In genomic region chr2:101697124-101697793, GRCh38 we compare ENCODE assay signal across 8 cellular contexts. TPM values are rescaled to one million over a fixed set of nuclear protein-coding genes. Genes with fewer than 3 reads are reported as not detected.
DNase-seq lines count a peak whose midpoint lies in the region; ATAC-seq, FAIRE-seq and TF ChIP-seq lines count a peak whose summit lies in the region.

TSS of gene MAP4K4 (plus strand) at chr2:101697707. CDS start at chr2:101698081, 374 bp downstream.

- CTCF ChIA-PET in WTC11 (lab: Charles Lee), result interaction anchor here (0.6 to 1.3 kb wide), 12 partner anchors 10 to 544 kb away, joined by 3 to 6 read pairs (median 4); no protein-coding TSS in a partner anchor

- peak within 1 kb of the TSS; percentile 55 for H3K4me3 ChIP-seq in bronchial epithelial cell (ENCODE audit: low read depth, low read length)
- peak within 1 kb of the TSS; percentile 89 for H3K4me3 ChIP-seq in iPS-20b (ENCODE audit: low read length)
- peak within 1 kb of the TSS; percentile 97 for H3K4me3 ChIP-seq in skeletal muscle satellite cell (ENCODE audit: low read length)

- peak within 1 kb of the TSS; percentile 99 for H3K27ac Mint-ChIP-seq in WTC11

- POLR2A ChIA-PET in WTC11 (lab: Charles Lee), result interaction anchor here (1.3 kb wide), 1 partner anchor 9 kb away, joined by 3 read pairs; no protein-coding TSS in a partner anchor

- no peak for FAIRE-seq in bronchial epithelial cell (lab: Jason Lieb, UNC)

- H3K4me3 Mint-ChIP-seq in WTC11, result peak within 1 kb of the TSS; percentile 96

- H3K27me3 ChIP-seq in bronchial epithelial cell (ENCODE audit: control insufficient read depth, insufficient read depth, low read length) (no peaks in the 10 kb centered on the region), iPS-20b (ENCODE audit: insufficient read depth, low read length) (no peaks in the 10 kb centered on the region), skeletal muscle satellite cell (ENCODE audit: control insufficient read depth, insufficient read depth, low read length) (no peaks in the 10 kb centered on the region)

- peak within 1 kb of the TSS; percentile 85 for H3K4me2 ChIP-seq in skeletal muscle satellite cell (ENCODE audit: low read length)

- H3K4me1 ChIP-seq in iPS-20b (ENCODE audit: insufficient read depth, low read length) (peaks cover 15% of the 10 kb centered on the region; the same call in 1 of the 2 replicates), skeletal muscle satellite cell (ENCODE audit: control insufficient read depth, insufficient read depth, low read length) (peaks cover 25% of the 10 kb centered on the region)

- no peaks in the 10 kb centered on the region for H3K9me3 Mint-ChIP-seq in WTC11

- H3K27me3 Mint-ChIP-seq in WTC11 (ENCODE audit: low read depth), result no peaks in the 10 kb centered on the region

- DNase-seq in ELF-1 (ENCODE audit: low read depth, low spot score), result peak; percentile 83
- peak; percentile 78 for DNase-seq in NCI-H2171 treated with DMSO at 0.1 percent for 48 hours (lab: John Stamatoyannopoulos, UW)
- DNase-seq in WTC11 (ENCODE audit: low spot score), result peak; percentile 74
- peak; percentile 70 for DNase-seq in bronchial epithelial cell (ENCODE audit: low read depth)
- no peak for DNase-seq in GOT3 (lab: John Stamatoyannopoulos, UW)

- peaks cover 8% of the 10 kb centered on the region for H3K4me1 Mint-ChIP-seq in WTC11

- peak; percentile 62 for ATAC-seq in HG02642 (IDR thresholded peaks at IDR 0.05; ENCODE audit: poor library complexity, unreplicated experiment)
- peak; percentile 76 for ATAC-seq in WTC11

- H3K36me3 ChIP-seq in bronchial epithelial cell (ENCODE audit: control insufficient read depth, insufficient read depth, low read length) (no peaks in the 10 kb centered on the region), iPS-20b (ENCODE audit: insufficient read depth, low read depth, low read length) (peaks cover 12% of the 10 kb centered on the region; the same call in 1 of the 2 replicates), skeletal muscle satellite cell (ENCODE audit: insufficient read depth, low read length) (peaks cover 19% of the 10 kb centered on the region)

- TF ChIP-seq CTCF in WTC11 (IDR thresholded peaks at IDR 0.05) (no peak), bronchial epithelial cell (IDR thresholded peaks at IDR 0.05; ENCODE audit: insufficient read depth, low read length, severe bottlenecking) (peak; percentile 36)

- no peaks in the 10 kb centered on the region for H3K9me3 ChIP-seq in iPS-20b (ENCODE audit: insufficient read depth, low read depth, low read length)
- H3K9me3 ChIP-seq in skeletal muscle satellite cell (replicated peaks; ENCODE audit: low read length), result no peaks in the 10 kb centered on the region

- peak within 1 kb of the TSS; percentile 82 for H3K9ac ChIP-seq in iPS-20b (ENCODE audit: low read depth, low read length)
- H3K9ac ChIP-seq in skeletal muscle satellite cell (ENCODE audit: low read depth, low read length), result peak within 1 kb of the TSS; percentile 95

- H3K27ac ChIP-seq in iPS-20b (ENCODE audit: low read length), result peak within 1 kb of the TSS; percentile 54

- H3K36me3 Mint-ChIP-seq in WTC11, result peaks cover 3% of the 10 kb centered on the region; the same call in 1 of the 2 replicates

TF ChIP-seq in WTC11, 78 proteins besides CTCF, POLR2A, EP300 and RAD21:
- TF ChIP-seq, protein P1, sequence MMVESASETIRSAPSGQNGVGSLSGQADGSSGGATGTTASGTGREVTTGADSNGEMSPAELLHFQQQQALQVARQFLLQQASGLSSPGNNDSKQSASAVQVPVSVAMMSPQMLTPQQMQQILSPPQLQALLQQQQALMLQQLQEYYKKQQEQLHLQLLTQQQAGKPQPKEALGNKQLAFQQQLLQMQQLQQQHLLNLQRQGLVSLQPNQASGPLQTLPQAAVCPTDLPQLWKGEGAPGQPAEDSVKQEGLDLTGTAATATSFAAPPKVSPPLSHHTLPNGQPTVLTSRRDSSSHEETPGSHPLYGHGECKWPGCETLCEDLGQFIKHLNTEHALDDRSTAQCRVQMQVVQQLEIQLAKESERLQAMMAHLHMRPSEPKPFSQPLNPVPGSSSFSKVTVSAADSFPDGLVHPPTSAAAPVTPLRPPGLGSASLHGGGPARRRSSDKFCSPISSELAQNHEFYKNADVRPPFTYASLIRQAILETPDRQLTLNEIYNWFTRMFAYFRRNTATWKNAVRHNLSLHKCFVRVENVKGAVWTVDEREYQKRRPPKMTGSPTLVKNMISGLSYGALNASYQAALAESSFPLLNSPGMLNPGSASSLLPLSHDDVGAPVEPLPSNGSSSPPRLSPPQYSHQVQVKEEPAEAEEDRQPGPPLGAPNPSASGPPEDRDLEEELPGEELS (CRISPR knock-in tag; IDR thresholded peaks at IDR 0.05), result peak; percentile 53; the same call in 1 of the 2 replicates
- TF ChIP-seq GABPB1 (CRISPR knock-in tag; IDR thresholded peaks at IDR 0.05) (peak; percentile 27), FOXP1 (CRISPR knock-in tag; IDR thresholded peaks at IDR 0.05; ENCODE audit: borderline replicate concordance) (0 out of 2 replicates have a peak, but pooled peaks have one; percentile 54), ZNF232 (CRISPR knock-in tag; IDR thresholded peaks at IDR 0.05) (peak; percentile 52; the same call in 1 of the 2 replicates), TEAD4 (CRISPR knock-in tag; IDR thresholded peaks at IDR 0.05) (no peak), ZNF219 (CRISPR knock-in tag; IDR thresholded peaks at IDR 0.05; ENCODE audit: borderline replicate concordance) (peak; percentile 22; the same call in 1 of the 2 replicates), ZNF317 (CRISPR knock-in tag; IDR thresholded peaks at IDR 0.05; ENCODE audit: borderline replicate concordance, low read depth) (0 out of 2 replicates have a peak, but pooled peaks have one; percentile 10), PRRX2 (CRISPR knock-in tag; IDR thresholded peaks at IDR 0.05) (no peak), TEAD1 (CRISPR knock-in tag; IDR thresholded peaks at IDR 0.05) (0 out of 2 replicates have a peak, but pooled peaks have one; percentile 48), ZNF263 (CRISPR knock-in tag; IDR thresholded peaks at IDR 0.05; ENCODE audit: low read depth) (no peak), SMAD3 (CRISPR knock-in tag; IDR thresholded peaks at IDR 0.05; ENCODE audit: borderline replicate concordance) (peak; percentile 40; the same call in 1 of the 2 replicates), JUN (CRISPR knock-in tag; IDR thresholded peaks at IDR 0.05) (0 out of 2 replicates have a peak, but pooled peaks have one; percentile 39), SP1 (CRISPR knock-in tag; conservative IDR thresholded peaks at IDR 0.05) (0 out of 2 replicates have a peak, but pooled peaks have one; percentile 50)
- TF ChIP-seq, protein P2, sequence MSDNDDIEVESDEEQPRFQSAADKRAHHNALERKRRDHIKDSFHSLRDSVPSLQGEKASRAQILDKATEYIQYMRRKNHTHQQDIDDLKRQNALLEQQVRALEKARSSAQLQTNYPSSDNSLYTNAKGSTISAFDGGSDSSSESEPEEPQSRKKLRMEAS (CRISPR knock-in tag; IDR thresholded peaks at IDR 0.05), result peak; percentile 21; the same call in 1 of the 2 replicates
- TF ChIP-seq, protein P3, sequence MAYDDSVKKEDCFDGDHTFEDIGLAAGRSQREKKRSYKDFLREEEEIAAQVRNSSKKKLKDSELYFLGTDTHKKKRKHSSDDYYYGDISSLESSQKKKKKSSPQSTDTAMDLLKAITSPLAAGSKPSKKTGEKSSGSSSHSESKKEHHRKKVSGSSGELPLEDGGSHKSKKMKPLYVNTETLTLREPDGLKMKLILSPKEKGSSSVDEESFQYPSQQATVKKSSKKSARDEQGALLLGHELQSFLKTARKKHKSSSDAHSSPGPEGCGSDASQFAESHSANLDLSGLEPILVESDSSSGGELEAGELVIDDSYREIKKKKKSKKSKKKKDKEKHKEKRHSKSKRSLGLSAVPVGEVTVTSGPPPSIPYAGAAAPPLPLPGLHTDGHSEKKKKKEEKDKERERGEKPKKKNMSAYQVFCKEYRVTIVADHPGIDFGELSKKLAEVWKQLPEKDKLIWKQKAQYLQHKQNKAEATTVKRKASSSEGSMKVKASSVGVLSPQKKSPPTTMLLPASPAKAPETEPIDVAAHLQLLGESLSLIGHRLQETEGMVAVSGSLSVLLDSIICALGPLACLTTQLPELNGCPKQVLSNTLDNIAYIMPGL (CRISPR knock-in tag; IDR thresholded peaks at IDR 0.05), result peak; percentile 45; the same call in 1 of the 2 replicates
TF ChIP-seq in WTC11: peak in this region for 12.

RNA-seq across cellular contexts. Expression of gene MAP4K4, which starts in this region (rescaled TPM):
- total RNA-seq in WTC11 (2021), result 82.6 to 112 TPM (median 87.3 TPM) in 3 replicates
- total RNA-seq in bronchial epithelial cell, result 81.1 and 82.2 TPM in 2 replicates
- total RNA-seq in skeletal muscle satellite cell (2012; rRNA removed), result 195 and 229 TPM in 2 replicates
